ENCODE assay signal across 13 cellular contexts in genomic region chr2:206423147-206423546, GRCh38. TPM values are rescaled to one million over a fixed set of nuclear protein-coding genes. Genes with fewer than 3 reads are reported as not detected.
DNase-seq lines count a peak whose midpoint lies in the region; TF ChIP-seq lines count a peak whose summit lies in the region.
"Had no signal": no experiment of that assay in that cellular context is flagged by ENCODE, and none has a peak within 500 bp of the region (broad histone marks: within the 10 kb centered on the region; RNA-seq: fewer than 3 reads in every experiment).

No MANE protein-coding gene starts in this region.

- H2BK20ac ChIP-seq in H9 (ENCODE audit: low read depth, low read length, poor library complexity, severe bottlenecking) = no peak overlapping the region

- H4K91ac ChIP-seq in H9 (ENCODE audit: insufficient read length, low read depth, low read length) = no peak overlapping the region

- no peaks in the 10 kb centered on the region for H3K79me2 ChIP-seq in H9 (ENCODE audit: insufficient read depth, low read length)
- no peaks in the 10 kb centered on the region for H3K79me2 ChIP-seq in OCI-LY7 (ENCODE audit: insufficient read depth, low read depth, low read length)

- H3K4me1 ChIP-seq in H9 (ENCODE audit: insufficient read depth, low read length) (peaks cover 5% of the 10 kb centered on the region), OCI-LY7 (ENCODE audit: insufficient read depth, low read length, poor library complexity, severe bottlenecking) (no peaks in the 10 kb centered on the region), esophagus squamous epithelium (peaks cover 0 to 14% (median 0%) of the 10 kb centered on the region in 3 donors), right atrium auricular region (no peaks in the 10 kb centered on the region)
- H3K4me1 ChIP-seq: tibial artery had no signal

- no peak overlapping the region for H3K4me3 Mint-ChIP-seq in H9
- H3K4me3 Mint-ChIP-seq: activated CD8-positive, alpha-beta T cell treated with anti-CD3 and anti-CD28 coated beads, Interleukin-2, amount 10 ng/mL, durations not matched to agents 7 days and 5 days; activated naive CD8-positive, alpha-beta T cell; CD4-positive, CD25-positive, alpha-beta regulatory T cell had no signal

- H3K9me3 Mint-ChIP-seq in H9 = peaks cover 4 to 9% of the 10 kb centered on the region in 2 experiments; a peak in 4 of 5 replicates

- DNase-seq in ELF-1 (ENCODE audit: low read depth, low spot score) = peak; percentile 24
- DNase-seq in H9 = peak; percentile 54
- DNase-seq in OCI-LY7 (ENCODE audit: low spot score) = peak; percentile 39
- DNase-seq in fibroblast of the aortic adventitia (ENCODE audit: low read depth) = peak; percentile 22
- no peak for DNase-seq in HuH-7 (ENCODE audit: low spot score)
- no peak for DNase-seq in esophagus squamous epithelium (lab: John Stamatoyannopoulos, UW)
- DNase-seq in stimulated activated CD4-positive, alpha-beta T cell treated with anti-CD3 and anti-CD28 coated beads, Interleukin-15, amount 100 ng/mL, for 24 hours = no peak
- no peak for DNase-seq in right atrium auricular region (ENCODE audit: low spot score)
- DNase-seq: activated CD8-positive, alpha-beta T cell treated with anti-CD3 and anti-CD28 coated beads, Interleukin-2, amount 10 ng/mL, durations not matched to agents 7 days and 5 days; CD4-positive, CD25-positive, alpha-beta regulatory T cell; NCI-H446 treated with DMSO at 0.1 percent for 48 hours; tibial artery had no signal

- peak overlapping the region in 1 of 3 experiments; percentile 84; a peak in 1 of 7 replicates for H3K27ac Mint-ChIP-seq in H9
- H3K27ac Mint-ChIP-seq: activated CD8-positive, alpha-beta T cell treated with anti-CD3 and anti-CD28 coated beads, Interleukin-2, amount 10 ng/mL, durations not matched to agents 7 days and 5 days; activated naive CD8-positive, alpha-beta T cell; CD4-positive, CD25-positive, alpha-beta regulatory T cell had no signal

- no peak overlapping the region for H3K14ac ChIP-seq in H9 (ENCODE audit: insufficient read depth, low read length)

- no CpG with 5 or more reads among the region's 2 CpGs for WGBS in H9 (ENCODE audit: extremely low coverage, insufficient read length, low lambda C conversion rate)
- WGBS in esophagus squamous epithelium, 2 donors = 50 to 52% methylated on average over 2 of the region's 2 CpGs

- no TSS peak for BruUV-seq in OCI-LY7 (replicated peaks; lab: Mats Ljungman, UMichigan)

- no peak overlapping the region for H3T11ph ChIP-seq in H9 (ENCODE audit: low read length)

- H3K36me3 ChIP-seq in OCI-LY7 (ENCODE audit: insufficient read depth, low read length) (no peaks in the 10 kb centered on the region), esophagus squamous epithelium (no peaks in the 10 kb centered on the region), right atrium auricular region (no peaks in the 10 kb centered on the region)
- H3K36me3 ChIP-seq: tibial artery had no signal

- TF ChIP-seq CTCF in H9 (conservative IDR thresholded peaks at IDR 0.05) = no peak
- TF ChIP-seq CTCF in OCI-LY7 (conservative IDR thresholded peaks at IDR 0.05; ENCODE audit: low read length) = no peak
- no peak for TF ChIP-seq CTCF in fibroblast of the aortic adventitia (IDR thresholded peaks at IDR 0.05; ENCODE audit: insufficient read depth, low read length)
- TF ChIP-seq CTCF in esophagus squamous epithelium (IDR thresholded peaks at IDR 0.05) = no peak
- TF ChIP-seq CTCF in right atrium auricular region (IDR thresholded peaks at IDR 0.05) = no peak

- TF ChIP-seq POLR2A in esophagus squamous epithelium (IDR thresholded peaks at IDR 0.05) = no peak

- H3K4ac ChIP-seq in H9 (ENCODE audit: low read depth, low read length) = no peak overlapping the region

- H3K27me3 ChIP-seq in H9 (ENCODE audit: insufficient read depth, low read length) = no peaks in the 10 kb centered on the region
- no peaks in the 10 kb centered on the region for H3K27me3 ChIP-seq in esophagus squamous epithelium
- H3K27me3 ChIP-seq in right atrium auricular region = no peaks in the 10 kb centered on the region
- H3K27me3 ChIP-seq: tibial artery had no signal

- intact Hi-C loops in OCI-LY7 (cut with micrococcal nuclease; ENCODE audit: unreplicated experiment) (no loop called here), esophagus squamous epithelium (cut with DNase I) (no loop called here)

- no peak overlapping the region for H3K4me3 ChIP-seq in OCI-LY7 (ENCODE audit: low read depth, low read length, poor library complexity, severe bottlenecking)
- no peak overlapping the region for H3K4me3 ChIP-seq in fibroblast of the aortic adventitia (ENCODE audit: low read depth, low read length)
- H3K4me3 ChIP-seq in esophagus squamous epithelium = no peak overlapping the region
- H3K4me3 ChIP-seq in right atrium auricular region = no peak overlapping the region
- H3K4me3 ChIP-seq: tibial artery had no signal

- no peak overlapping the region for H3K56ac ChIP-seq in H9 (ENCODE audit: insufficient read length, low read depth, low read length)

- CTCF ChIA-PET in OCI-LY7 (lab: Charles Lee; ENCODE audit: unreplicated experiment) = interaction anchor here (0.6 kb wide), 2 partner anchors 147 to 502 kb away, joined by 4 to 8 read pairs; no protein-coding TSS in a partner anchor

- H2AK5ac ChIP-seq in H9 (ENCODE audit: insufficient read length, low read length) = no peak overlapping the region

- no peak overlapping the region for H4K5ac ChIP-seq in H9 (ENCODE audit: insufficient read length, low read depth, low read length)

- no peaks in the 10 kb centered on the region for H4K20me1 ChIP-seq in H9 (ENCODE audit: control insufficient read depth, insufficient read depth, insufficient read length)
- no peaks in the 10 kb centered on the region for H4K20me1 ChIP-seq in OCI-LY7 (ENCODE audit: insufficient read depth, low read length)

- no peak overlapping the region for H3K18ac ChIP-seq in H9 (ENCODE audit: insufficient read length, low read depth, low read length)

- H3K27ac ChIP-seq in H9 (ENCODE audit: insufficient read length, low read depth, low read length) (no peak overlapping the region), OCI-LY7 (ENCODE audit: low read depth, low read length, poor library complexity, severe bottlenecking) (no peak overlapping the region), esophagus squamous epithelium (no peak overlapping the region), right atrium auricular region (no peak overlapping the region)
- H3K27ac ChIP-seq: tibial artery had no signal

- no peak overlapping the region for H3K9ac ChIP-seq in H9 (ENCODE audit: extremely low read depth, insufficient read length, low read length)

- H3K9me2 ChIP-seq in OCI-LY7 (ENCODE audit: insufficient read depth, low read length) = no peaks in the 10 kb centered on the region

- H3K27me3 Mint-ChIP-seq in H9 (ENCODE audit: low read depth) = no peaks in the 10 kb centered on the region

- H2BK12ac ChIP-seq in H9 (ENCODE audit: insufficient read length, low read depth, low read length) = no peak overlapping the region

- H4K8ac ChIP-seq in H9 (replicated peaks; ENCODE audit: insufficient read length, low read depth, low read length) = no peak overlapping the region

- H3K9me3 ChIP-seq in H9 (ENCODE audit: control insufficient read depth, low read depth, low read length) = no peaks in the 10 kb centered on the region
- no peaks in the 10 kb centered on the region for H3K9me3 ChIP-seq in OCI-LY7 (ENCODE audit: low read length)
- H3K9me3 ChIP-seq in esophagus squamous epithelium = no peaks in the 10 kb centered on the region
- peaks cover 0 to 7% of the 10 kb centered on the region in 2 donors for H3K9me3 ChIP-seq in right atrium auricular region
- H3K9me3 ChIP-seq: tibial artery had no signal

- no peaks in the 10 kb centered on the region for H3K79me1 ChIP-seq in H9 (ENCODE audit: insufficient read depth, low read depth, low read length, poor library complexity, severe bottlenecking)

- no peak overlapping the region for H2AFZ ChIP-seq in H9 (ENCODE audit: low read length)
- peak overlapping the region; percentile 82; the same call in 1 of the 2 replicates for H2AFZ ChIP-seq in OCI-LY7 (ENCODE audit: low read length)

- no peak overlapping the region for H2BK15ac ChIP-seq in H9 (ENCODE audit: low read depth, low read length)

- H3K23ac ChIP-seq in H9 (ENCODE audit: insufficient read length, low read depth, low read length) = no peak overlapping the region

- H3K36me3 Mint-ChIP-seq in H9 (ENCODE audit: insufficient read depth in 1 of 3, low read depth in 3 of 3) = peaks cover 0 to 8% (median 8%) of the 10 kb centered on the region in 3 experiments; a peak in 4 of 7 replicates
- H3K36me3 Mint-ChIP-seq: activated naive CD8-positive, alpha-beta T cell; CD4-positive, CD25-positive, alpha-beta regulatory T cell had no signal

- H2BK120ac ChIP-seq in H9 (ENCODE audit: low read depth, low read length, poor library complexity, severe bottlenecking) = no peak overlapping the region

- no peak overlapping the region for H2BK5ac ChIP-seq in H9 (ENCODE audit: insufficient read length, low read length)

- H3K23me2 ChIP-seq in H9 (ENCODE audit: insufficient read length, low read depth, low read length, poor library complexity, severe bottlenecking) = no peaks in the 10 kb centered on the region

- H3K4me1 Mint-ChIP-seq in H9 = peaks cover 12 to 16% of the 10 kb centered on the region in 2 experiments

- no peak overlapping the region for H3K4me2 ChIP-seq in H9 (ENCODE audit: insufficient read depth, insufficient read length, low read length)
- no peak overlapping the region for H3K4me2 ChIP-seq in OCI-LY7 (ENCODE audit: low read length)

- POLR2A ChIA-PET in OCI-LY7 (lab: Charles Lee) = no interaction called here

RNA-seq across cellular contexts. Expression of gene ADAM23, which starts 20.2 kb away (rescaled TPM):
- total RNA-seq in H9 (2021) (21.4 and 24.2 TPM in 2 replicates), OCI-LY7 (2022) (0.18 and 0.53 TPM in 2 replicates), fibroblast of the aortic adventitia (ENCODE audit: low replicate concordance) (1.9 and 7.8 TPM in 2 replicates), esophagus squamous epithelium (10 to 100 TPM in 1 of 4 donors, 1 to 10 TPM in 2, under 1 TPM in 1; 0.95 to 10.1 (median 6.6) TPM), right atrium auricular region (10 to 100 TPM in 1 of 2 donors, 1 to 10 TPM in 1; 7.6 to 34.6 TPM)
- total RNA-seq in OCI-LY7 (2014; rRNA removed; shearing (Covaris generic)) = not detected in 2 replicates
- total RNA-seq: activated CD8-positive, alpha-beta T cell treated with anti-CD3 and anti-CD28 coated beads, Interleukin-2, amount 10 ng/mL, durations not matched to agents 7 days and 5 days had no signal

Comparison
In these comparisons a context has a peak if more than half of its experiments do, and no peak if none do; other contexts are left out.
1. DNase-seq: peak in ELF-1 (single experiment), H9 (single experiment), OCI-LY7 (single experiment) and fibroblast of the aortic adventitia (single experiment); none in HuH-7 (single experiment), esophagus squamous epithelium (single experiment), stimulated activated CD4-positive, alpha-beta T cell treated with anti-CD3 and anti-CD28 coated beads, Interleukin-15, amount 100 ng/mL, for 24 hours (single experiment) and right atrium auricular region (single experiment).